ENCODE assay signal across 9 cellular contexts in the genomic region with DNA sequence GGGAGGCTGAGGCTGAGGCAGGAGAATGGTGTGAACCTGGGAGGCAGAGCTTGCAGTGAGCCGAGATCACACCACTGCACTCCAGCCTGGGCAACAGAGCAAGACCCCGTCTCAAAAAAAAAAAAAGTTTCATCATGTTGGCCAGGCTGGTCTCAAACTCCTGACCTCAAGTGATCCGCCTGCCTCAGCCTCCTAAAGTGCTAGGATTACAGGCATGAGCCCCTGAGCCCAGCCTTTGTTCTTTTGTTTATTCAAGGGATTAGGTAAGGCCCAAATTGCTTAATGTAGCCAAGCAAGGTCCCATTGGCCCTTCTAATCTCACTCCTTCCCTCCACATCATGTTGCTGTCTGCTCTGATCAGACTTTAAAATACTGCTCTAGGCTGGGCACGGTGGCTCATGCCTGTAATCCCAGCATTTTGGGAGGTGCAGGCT. TPM values are rescaled to one million over a fixed set of nuclear protein-coding genes. Genes with fewer than 3 reads are reported as not detected.
A peak's percentile ranks its signal among the peaks of the same experiment; 100 is the strongest.
DNase-seq lines count a peak whose midpoint lies in the region; ATAC-seq and TF ChIP-seq lines count a peak whose summit lies in the region.
"Not testable (repeated sequence)": the region's sequence is repeated elsewhere in the genome, so short reads cannot be mapped to it uniquely, and the experiment has no call there.
"Had no signal": no experiment of that assay in that cellular context is flagged by ENCODE, and none has a peak within 500 bp of the region (broad histone marks: within the 10 kb centered on the region; RNA-seq: fewer than 3 reads in every experiment).

No MANE protein-coding gene starts in this region.

- intact Hi-C loops in psoas muscle (cut with DNase I); spleen (cut with DNase I; ENCODE audit: low total_unique reads); uterus (cut with DNase I; ENCODE audit: low total_unique reads): not testable (repeated sequence)

- not testable (repeated sequence) for H3K4me1 ChIP-seq in HAP-1
- H3K4me1 ChIP-seq in cardiac muscle cell (ENCODE audit: low read depth) = peaks cover 50% of the 10 kb centered on the region
- peaks cover 49% of the 10 kb centered on the region for H3K4me1 ChIP-seq in psoas muscle
- H3K4me1 ChIP-seq in spleen = peaks cover 6 to 38% (median 27%) of the 10 kb centered on the region in 6 donors
- peaks cover 8 to 13% of the 10 kb centered on the region in 2 donors for H3K4me1 ChIP-seq in uterus

- in situ Hi-C loops in HAP-1 (cut with MboI; ENCODE audit: low sequenced_read_pairs) = not testable (repeated sequence)

- CTCF ChIA-PET in WTC11 (lab: Charles Lee) = not testable (repeated sequence)

- not testable (repeated sequence) for H3K36me3 Mint-ChIP-seq in WTC11

- H3K9me3 ChIP-seq in HAP-1; cardiac muscle cell (ENCODE audit: low read depth); psoas muscle; spleen; uterus: not testable (repeated sequence)

- POLR2A ChIA-PET in WTC11 (lab: Charles Lee) = not testable (repeated sequence)

- peak; percentile 61 to 81 for DNase-seq in HAP-1 (ENCODE audit: low spot score in 2 of 2)
- DNase-seq in NCI-H69 (lab: John Stamatoyannopoulos, UW) = peak; percentile 8
- not testable (repeated sequence) for DNase-seq in WTC11 (ENCODE audit: low spot score); coronary artery (ENCODE audit: low spot score); cardiac muscle cell (ENCODE audit: low read depth in 1 of 2, low spot score in 1 of 2); psoas muscle; uterus
- DNase-seq in spleen = peak; percentile 23

- TF ChIP-seq CTCF in WTC11 (IDR thresholded peaks at IDR 0.05); coronary artery (IDR thresholded peaks at IDR 0.05); cardiac muscle cell (IDR thresholded peaks at IDR 0.05; ENCODE audit: low read depth, low read length); psoas muscle (IDR thresholded peaks at IDR 0.05); spleen (IDR thresholded peaks at IDR 0.05 in 8 of 11, conservative IDR thresholded peaks at IDR 0.05 in 3 of 11); uterus (IDR thresholded peaks at IDR 0.05): not testable (repeated sequence)

- peaks cover 25% of the 10 kb centered on the region for H3K4me1 Mint-ChIP-seq in WTC11

- H3K27ac Mint-ChIP-seq in WTC11 = not testable (repeated sequence)

- not testable (repeated sequence) for H3K36me3 ChIP-seq in HAP-1 (replicated peaks); cardiac muscle cell; spleen; uterus
- H3K36me3 ChIP-seq in psoas muscle (ENCODE audit: insufficient read depth in 1 of 2, low read depth in 1 of 2) = peaks cover 0 to 15% of the 10 kb centered on the region in 2 donors

- WGBS in psoas muscle, 3 donors = 62 to 80% (median 70%) methylated on average over 3 to 4 of the region's 4 CpGs
- WGBS in spleen, 5 donors = 81 to 95% (median 94%) methylated on average over 4 of the region's 4 CpGs

- H3K27me3 ChIP-seq in HAP-1 (ENCODE audit: low read depth); cardiac muscle cell; psoas muscle (ENCODE audit: insufficient read depth in 3 of 3, low read length in 2 of 3); spleen (replicated peaks in 1 of 7); uterus: not testable (repeated sequence)

- TF ChIP-seq POLR2A in spleen (IDR thresholded peaks at IDR 0.05); uterus (IDR thresholded peaks at IDR 0.05): not testable (repeated sequence)

- H3K27ac ChIP-seq in coronary artery (peak overlapping the region; percentile 89 to 92), cardiac muscle cell (peak overlapping the region; percentile 95), psoas muscle (peak overlapping the region; percentile 98), uterus (peak overlapping the region; percentile 83 to 86)
- H3K27ac ChIP-seq in spleen = not testable (repeated sequence)

- not testable (repeated sequence) for H3K27me3 Mint-ChIP-seq in WTC11 (ENCODE audit: low read depth)

- not testable (repeated sequence) for ATAC-seq in WTC11, psoas muscle

- not testable (repeated sequence) for H3K4me3 ChIP-seq in HAP-1, coronary artery, cardiac muscle cell, psoas muscle, spleen, uterus

- not testable (repeated sequence) for H3K9me3 Mint-ChIP-seq in WTC11

- not testable (repeated sequence) for H3K4me3 Mint-ChIP-seq in WTC11

TF ChIP-seq in WTC11, 78 proteins besides CTCF, POLR2A, EP300 and RAD21:
- TF ChIP-seq GTF2I (CRISPR knock-in tag; conservative IDR thresholded peaks at IDR 0.05) (0 out of 2 replicates have a peak, but pooled peaks have one; percentile 18), ZNF121 (CRISPR knock-in tag; IDR thresholded peaks at IDR 0.05) (peak; percentile 49; the same call in 1 of the 2 replicates), GABPB1 (CRISPR knock-in tag; IDR thresholded peaks at IDR 0.05) (peak; percentile 82)

RNA-seq across cellular contexts. Expression of gene TNNC2, which starts 2.6 kb away (rescaled TPM):
- total RNA-seq in WTC11 (2021) (2.7 to 3.6 TPM (median 3.0 TPM) in 3 replicates), cardiac muscle cell (27.9 and 36.0 TPM in 2 replicates), psoas muscle (1,000 to 10,000 TPM; 1,390 to 3,666 (median 2,654) TPM), spleen (under 1 TPM in 2 of 7 donors, not detected in 5; 0.54 to 0.89 TPM), uterus (1 to 10 TPM in 1 of 4 donors, under 1 TPM in 1, not detected in 2; 0.59 to 1.3 TPM)
- polyA plus RNA-seq in cardiac muscle cell (62.4 and 96.3 TPM in 2 replicates), psoas muscle (over 10,000 TPM in 1 of 3 donors, 1,000 to 10,000 TPM in 2; 2,508 to 10,677 (median 9,192) TPM), spleen (1 to 10 TPM; 1.4 to 3.4 (median 1.9) TPM)
- total RNA-seq: Caco-2 had no signal

RNA-seq across cellular contexts. Expression of gene SNX21, which starts 3.9 kb away (rescaled TPM):
- total RNA-seq in WTC11 (2021) (17.9 to 23.1 TPM (median 21.7 TPM) in 3 replicates), cardiac muscle cell (109 and 270 TPM in 2 replicates), psoas muscle (10 to 100 TPM; 22.3 to 44.9 (median 31.6) TPM), spleen (10 to 100 TPM in 6 of 7 donors, 1 to 10 TPM in 1; 8.8 to 32.4 (median 20.0) TPM), uterus (100 to 1,000 TPM in 1 of 4 donors, 10 to 100 TPM in 3; 56.5 to 145 (median 63.2) TPM)
- polyA plus RNA-seq in cardiac muscle cell (42.7 and 66.8 TPM in 2 replicates), psoas muscle (10 to 100 TPM in 2 of 3 donors, 1 to 10 TPM in 1; 8.7 to 63.9 (median 21.2) TPM), spleen (10 to 100 TPM in 2 of 3 donors, 1 to 10 TPM in 1; 6.3 to 15.8 (median 15.7) TPM)

RNA-seq across cellular contexts. Expression of gene UBE2C, which starts 17.2 kb away (rescaled TPM):
- total RNA-seq in WTC11 (2021) (249 to 251 TPM (median 249 TPM) in 3 replicates), cardiac muscle cell (35.4 and 267 TPM in 2 replicates), psoas muscle (under 1 TPM; 0.32 to 0.42 (median 0.38) TPM), spleen (10 to 100 TPM in 4 of 7 donors, 1 to 10 TPM in 3; 3.0 to 22.2 (median 12.3) TPM), uterus (10 to 100 TPM in 1 of 4 donors, not detected in 3; 12.4 TPM)
- polyA plus RNA-seq in cardiac muscle cell (48.6 and 352 TPM in 2 replicates), psoas muscle (under 1 TPM in 2 of 3 donors, not detected in 1; 0.35 to 0.40 TPM), spleen (10 to 100 TPM; 11.4 to 56.4 (median 19.7) TPM)

RNA-seq across cellular contexts. Expression of gene ACOT8, which starts 27.5 kb away (rescaled TPM):
- total RNA-seq in WTC11 (2021) (38.1 to 41.1 TPM (median 39.4 TPM) in 3 replicates), cardiac muscle cell (45.3 and 55.9 TPM in 2 replicates), psoas muscle (10 to 100 TPM; 20.3 to 29.6 (median 24.9) TPM), spleen (10 to 100 TPM; 19.4 to 37.4 (median 24.7) TPM), uterus (10 to 100 TPM; 17.2 to 31.5 (median 23.5) TPM)
- polyA plus RNA-seq in cardiac muscle cell (48.3 and 64.9 TPM in 2 replicates), psoas muscle (10 to 100 TPM; 20.2 to 32.9 (median 29.3) TPM), spleen (10 to 100 TPM; 28.1 to 36.7 (median 34.2) TPM)

RNA-seq across cellular contexts. Expression of gene ZSWIM3, which starts 27.7 kb away (rescaled TPM):
- total RNA-seq in WTC11 (2021) (3.4 to 5.4 TPM (median 4.7 TPM) in 3 replicates), cardiac muscle cell (7.4 and 8.0 TPM in 2 replicates), psoas muscle (1 to 10 TPM; 1.4 to 2.7 (median 1.5) TPM), spleen (1 to 10 TPM; 4.4 to 7.1 (median 5.4) TPM), uterus (1 to 10 TPM; 3.1 to 9.2 (median 4.3) TPM)
- polyA plus RNA-seq in cardiac muscle cell (2.2 and 4.0 TPM in 2 replicates), psoas muscle (1 to 10 TPM; 1.1 to 2.0 (median 1.5) TPM), spleen (1 to 10 TPM; 3.1 to 4.2 (median 3.5) TPM)

Comparison
In these comparisons a context has a peak if more than half of its experiments do, and no peak if none do; other contexts are left out.
1. RNA of gene TNNC2, which starts 2.6 kb away (total RNA-seq): 1,390 to 3,666 TPM in psoas muscle; 27.9 to 36.0 TPM in cardiac muscle cell, 2.7 to 3.6 TPM in WTC11, 0.59 to 1.3 TPM in uterus and 0.54 to 0.89 TPM in spleen; every median in the first group is over 10 times any median in the second.